Comparison of ENCODE assay signal across 8 cellular contexts in genomic region chr3:42581709-42582473, GRCh38. TPM values are rescaled to one million over a fixed set of nuclear protein-coding genes. Genes with fewer than 3 reads are reported as not detected.
A peak's percentile ranks its signal among the peaks of the same experiment; 100 is the strongest.
DNase-seq lines count a peak whose midpoint lies in the region; ATAC-seq and TF ChIP-seq lines count a peak whose summit lies in the region.

SEC22C (minus strand) TSS chr3:42581967; CDS start chr3:42569046, 12,921 bp downstream.

- intact Hi-C loops in CD14-positive monocyte (cut with micrococcal nuclease) = loop anchor here in 1 of 2 donors (10.0 kb wide), 1 partner anchor 73 kb away; the partner anchor contains the start of gene ZBTB47
- intact Hi-C loops in lower leg skin (cut with DNase I; ENCODE audit: low total_unique reads) = no loop called here

- H3K27me3 Mint-ChIP-seq in CD14-positive monocyte (ENCODE audit: low read depth in 3 of 3) = peaks cover 0 to 4% (median 0%) of the 10 kb centered on the region in 3 donors

- TF ChIP-seq POLR2A in lower leg skin (IDR thresholded peaks at IDR 0.05) = peak in 1 of 2 donors; percentile 18

- peak; percentile 88 for ATAC-seq in GM19351 (IDR thresholded peaks at IDR 0.05; ENCODE audit: unreplicated experiment)
- ATAC-seq in HG03521 (IDR thresholded peaks at IDR 0.05; ENCODE audit: unreplicated experiment) = peak; percentile 90

- peaks cover 28% of the 10 kb centered on the region for H3K4me1 Mint-ChIP-seq in CD14-positive monocyte

- H3K9me3 Mint-ChIP-seq in CD14-positive monocyte = peaks cover 0 to 4% (median 0%) of the 10 kb centered on the region in 7 donors

- WGBS in lower leg skin, 2 donors = 0% methylated on average over 56 to 63 of the region's 77 CpGs

- H3K36me3 Mint-ChIP-seq in CD14-positive monocyte = peaks cover 12 to 16% of the 10 kb centered on the region in 2 donors

- peak within 1 kb of the TSS; percentile 88 to 91 for H3K4me3 Mint-ChIP-seq in CD14-positive monocyte

- peak within 1 kb of the TSS; percentile 85 to 98 (median 95) for H3K27ac Mint-ChIP-seq in CD14-positive monocyte

- H3K4me3 ChIP-seq in lower leg skin (ENCODE audit: low read depth, poor library complexity, severe bottlenecking) = peak within 1 kb of the TSS; percentile 67

- DNase-seq in CD14-positive monocyte (ENCODE audit: low spot score) (peak; percentile 89), NCI-H774 (lab: John Stamatoyannopoulos, UW) (peak; percentile 82), dermis microvascular lymphatic vessel endothelial cell (ENCODE audit: low read depth in 2 of 2) (peak; percentile 72 to 95), lower leg skin (ENCODE audit: low spot score in 2 of 2) (peak; percentile 93 to 99)
- peak; percentile 96 to 97 for DNase-seq in activated CD4-positive, alpha-beta T cell treated with anti-CD3 and anti-CD28 coated beads, Interleukin-2, amount 50 U/mL, for 48 hours
- DNase-seq in stimulated activated CD4-positive, alpha-beta T cell treated with anti-CD3 and anti-CD28 coated beads, Interleukin-4, amount 100 ng/mL, for 48 hours (ENCODE audit: low read depth in 2 of 2) = peak; percentile 92 to 95

- peak; percentile 42 for TF ChIP-seq CTCF in CD14-positive monocyte (IDR thresholded peaks at IDR 0.05)
- no peak for TF ChIP-seq CTCF in lower leg skin (IDR thresholded peaks at IDR 0.05)

RNA-seq across cellular contexts. Expression of gene SEC22C, which starts in this region (rescaled TPM):
- polyA plus RNA-seq in CD14-positive monocyte = 10 to 100 TPM; 27.4 to 28.4 TPM
- total RNA-seq in dermis microvascular lymphatic vessel endothelial cell (82.0 and 89.5 TPM in 2 replicates), lower leg skin (10 to 100 TPM; 20.5 to 35.6 (median 30.8) TPM)

Comparison
In these comparisons a context has a peak if more than half of its experiments do, and no peak if none do; other contexts are left out.
1. Peak in every context shown above with its lines: DNase-seq, ATAC-seq and H3K4me3 ChIP-seq.